In the genomic region with DNA sequence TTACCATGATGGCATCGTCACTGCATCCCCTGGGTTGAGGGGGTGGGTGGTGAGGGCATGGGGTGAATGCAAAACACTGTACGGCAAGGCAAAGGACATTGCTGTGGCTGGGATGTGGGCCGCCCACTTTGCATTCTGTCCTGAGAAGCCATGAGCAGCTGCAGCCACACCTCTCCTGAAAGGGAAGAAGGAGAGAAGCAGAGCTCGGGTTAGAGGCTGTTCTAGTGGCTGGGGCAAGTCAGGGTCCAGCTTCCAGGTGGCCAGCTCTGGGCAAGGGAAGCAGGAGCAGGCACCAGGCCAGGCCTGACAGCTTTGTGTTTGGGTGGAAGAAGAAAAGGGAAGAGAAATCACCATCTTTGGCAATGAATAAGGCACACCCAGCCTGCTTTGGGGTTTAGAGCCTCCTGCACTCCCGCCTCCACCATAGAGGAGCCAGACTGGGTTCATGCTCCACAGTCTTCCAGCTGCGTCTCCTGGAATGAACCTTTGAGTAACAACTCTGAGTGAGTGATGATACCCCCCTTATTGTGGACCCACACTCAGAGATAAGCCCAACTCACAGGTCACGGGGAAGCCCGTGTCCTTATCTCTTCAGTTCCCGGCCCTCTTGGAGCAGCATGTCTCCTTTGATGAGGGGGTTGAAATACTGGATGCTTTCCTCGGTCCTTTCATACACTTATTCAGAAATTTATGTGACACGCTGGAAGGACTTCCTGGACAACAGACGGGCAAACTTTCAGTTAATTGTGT, we compare ENCODE assay signal across 8 cellular contexts.
A peak's percentile ranks its signal among the peaks of the same experiment; 100 is the strongest.
DNase-seq lines count a peak whose midpoint lies in the region; ATAC-seq and TF ChIP-seq lines count a peak whose summit lies in the region.

No MANE protein-coding gene starts in this region.

- peak overlapping the region; percentile 97 for H3K27ac Mint-ChIP-seq in stimulated activated naive CD8-positive, alpha-beta T cell treated with anti-CD3 and anti-CD28 coated beads, Interleukin-15, Interleukin-2, amounts not matched to agents 100 ng/mL and 50 ng/mL, for 24 hours

- no peaks in the 10 kb centered on the region for H3K27me3 Mint-ChIP-seq in stimulated activated naive CD8-positive, alpha-beta T cell treated with anti-CD3 and anti-CD28 coated beads, Interleukin-15, Interleukin-2, amounts not matched to agents 100 ng/mL and 50 ng/mL, for 24 hours

- intact Hi-C loops in mucosa of descending colon (cut with DNase I, micrococcal nuclease) = no loop called here

- TF ChIP-seq CTCF in mucosa of descending colon (IDR thresholded peaks at IDR 0.05) = no peak

- H3K9me3 Mint-ChIP-seq in stimulated activated naive CD8-positive, alpha-beta T cell treated with anti-CD3 and anti-CD28 coated beads, Interleukin-15, Interleukin-2, amounts not matched to agents 100 ng/mL and 50 ng/mL, for 24 hours = no peaks in the 10 kb centered on the region

- no peak for DNase-seq in stimulated activated naive CD8-positive, alpha-beta T cell treated with anti-CD3 and anti-CD28 coated beads, Interleukin-15, Interleukin-2, amounts not matched to agents 100 U/mL and 50 U/mL, for 24 hours
- peak; percentile 82 for DNase-seq in cerebellar cortex (ENCODE audit: low spot score)
- peak in 2 of 3 donors; percentile 43 to 55 for DNase-seq in mucosa of descending colon
- no peak for DNase-seq in NCI-H748 treated with DMSO at 0.1 percent for 48 hours (lab: John Stamatoyannopoulos, UW)

- no peak overlapping the region for H3K4me3 ChIP-seq in mucosa of descending colon

- no peak for ATAC-seq in stimulated activated naive CD8-positive, alpha-beta T cell treated with anti-CD3 and anti-CD28 coated beads, Interleukin-15, Interleukin-2, amounts not matched to agents 100 U/mL and 50 U/mL, for 24 hours
- ATAC-seq in mucosa of descending colon (peak; percentile 30), HG02884 (IDR thresholded peaks at IDR 0.05; ENCODE audit: unreplicated experiment) (no peak), GM19455 (IDR thresholded peaks at IDR 0.05; ENCODE audit: unreplicated experiment) (no peak), HG03521 (IDR thresholded peaks at IDR 0.05; ENCODE audit: unreplicated experiment) (no peak)

- H3K36me3 ChIP-seq in mucosa of descending colon (ENCODE audit: low read depth) = no peaks in the 10 kb centered on the region

- H3K4me1 ChIP-seq in mucosa of descending colon (ENCODE audit: low read depth) = peaks cover 19% of the 10 kb centered on the region

- H3K4me3 Mint-ChIP-seq in stimulated activated naive CD8-positive, alpha-beta T cell treated with anti-CD3 and anti-CD28 coated beads, Interleukin-15, Interleukin-2, amounts not matched to agents 100 ng/mL and 50 ng/mL, for 24 hours = peak overlapping the region; percentile 75

- H3K9me3 ChIP-seq in mucosa of descending colon = no peaks in the 10 kb centered on the region

- H3K36me3 Mint-ChIP-seq in stimulated activated naive CD8-positive, alpha-beta T cell treated with anti-CD3 and anti-CD28 coated beads, Interleukin-15, Interleukin-2, amounts not matched to agents 100 ng/mL and 50 ng/mL, for 24 hours (ENCODE audit: low read depth) = peaks cover 27% of the 10 kb centered on the region

- peaks cover 87% of the 10 kb centered on the region for H3K4me1 Mint-ChIP-seq in stimulated activated naive CD8-positive, alpha-beta T cell treated with anti-CD3 and anti-CD28 coated beads, Interleukin-15, Interleukin-2, amounts not matched to agents 100 ng/mL and 50 ng/mL, for 24 hours (ENCODE audit: low read depth)

Comparison
In these comparisons a context has a peak if more than half of its experiments do, and no peak if none do; other contexts are left out.
1. DNase-seq: peak in cerebellar cortex (single experiment) and mucosa of descending colon (2 of 3); none in stimulated activated naive CD8-positive, alpha-beta T cell treated with anti-CD3 and anti-CD28 coated beads, Interleukin-15, Interleukin-2, amounts not matched to agents 100 U/mL and 50 U/mL, for 24 hours (single experiment) and NCI-H748 treated with DMSO at 0.1 percent for 48 hours (single experiment).